Comparison of ENCODE assay signal across 1 cellular context in the genomic region with DNA sequence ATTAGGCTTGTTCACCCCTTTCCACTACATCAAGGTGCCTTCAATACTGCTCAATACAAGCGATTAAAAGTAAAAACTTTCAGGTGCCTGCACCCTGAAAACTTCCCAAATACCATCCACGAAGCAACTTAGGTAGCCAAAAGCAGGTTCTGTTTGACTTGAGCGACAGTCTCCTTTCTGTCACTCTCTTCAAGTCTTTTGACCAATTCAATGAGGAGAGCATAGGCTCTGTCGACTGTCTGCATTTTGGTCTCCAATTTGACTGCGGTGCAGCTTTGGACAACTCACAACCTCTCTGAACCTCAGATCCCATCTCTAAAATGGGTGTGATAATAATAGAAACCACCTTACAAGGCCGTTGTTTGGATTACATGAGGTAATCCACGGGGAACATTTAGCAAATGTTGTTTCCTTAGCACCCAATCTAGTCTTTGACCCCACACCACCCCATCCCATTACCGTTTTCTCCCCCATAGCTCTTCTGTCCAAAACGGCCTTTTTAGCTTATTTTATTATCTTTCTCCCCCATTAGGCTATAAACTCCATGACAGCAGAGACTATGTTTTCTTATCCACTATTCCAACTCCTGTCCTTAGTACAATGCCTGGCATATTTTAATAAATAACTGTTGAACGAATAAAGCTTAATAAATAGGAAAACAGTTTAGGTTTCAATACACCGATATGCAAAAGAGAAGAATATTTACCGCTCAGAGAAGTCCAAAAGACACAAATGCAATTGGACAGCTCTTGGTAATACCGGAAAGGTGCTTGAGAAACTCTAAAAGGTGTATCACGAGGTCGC.
TF ChIP-seq lines count a peak whose summit lies in the region.

No MANE protein-coding gene starts in this region.

TF ChIP-seq in HEK293, 187 proteins besides CTCF, POLR2A, EP300 and RAD21 (continued from another document):
- TF ChIP-seq, protein P1, sequence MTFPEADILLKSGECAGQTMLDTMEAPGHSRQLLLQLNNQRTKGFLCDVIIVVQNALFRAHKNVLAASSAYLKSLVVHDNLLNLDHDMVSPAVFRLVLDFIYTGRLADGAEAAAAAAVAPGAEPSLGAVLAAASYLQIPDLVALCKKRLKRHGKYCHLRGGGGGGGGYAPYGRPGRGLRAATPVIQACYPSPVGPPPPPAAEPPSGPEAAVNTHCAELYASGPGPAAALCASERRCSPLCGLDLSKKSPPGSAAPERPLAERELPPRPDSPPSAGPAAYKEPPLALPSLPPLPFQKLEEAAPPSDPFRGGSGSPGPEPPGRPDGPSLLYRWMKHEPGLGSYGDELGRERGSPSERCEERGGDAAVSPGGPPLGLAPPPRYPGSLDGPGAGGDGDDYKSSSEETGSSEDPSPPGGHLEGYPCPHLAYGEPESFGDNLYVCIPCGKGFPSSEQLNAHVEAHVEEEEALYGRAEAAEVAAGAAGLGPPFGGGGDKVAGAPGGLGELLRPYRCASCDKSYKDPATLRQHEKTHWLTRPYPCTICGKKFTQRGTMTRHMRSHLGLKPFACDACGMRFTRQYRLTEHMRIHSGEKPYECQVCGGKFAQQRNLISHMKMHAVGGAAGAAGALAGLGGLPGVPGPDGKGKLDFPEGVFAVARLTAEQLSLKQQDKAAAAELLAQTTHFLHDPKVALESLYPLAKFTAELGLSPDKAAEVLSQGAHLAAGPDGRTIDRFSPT (tag by site-specific recombination; IDR thresholded peaks at IDR 0.05): no peak
- TF ChIP-seq ZFP3 (tag by site-specific recombination; IDR thresholded peaks at IDR 0.05; ENCODE audit: low read depth) (no peak), ZNF391 (tag by site-specific recombination; IDR thresholded peaks at IDR 0.05; ENCODE audit: borderline replicate concordance, low read depth) (no peak), ZNF623 (tag by site-specific recombination; IDR thresholded peaks at IDR 0.05) (0 out of 2 replicates have a peak, but pooled peaks have one; percentile 11), ZNF211 (tag by site-specific recombination; IDR thresholded peaks at IDR 0.05; ENCODE audit: low read depth) (no peak), YY2 (tag by site-specific recombination; IDR thresholded peaks at IDR 0.05) (no peak), ZSCAN23 (tag by site-specific recombination; IDR thresholded peaks at IDR 0.05) (no peak), ZNF768 (tag by site-specific recombination; IDR thresholded peaks at IDR 0.05) (peak; percentile 83), ZNF571 (tag by site-specific recombination; IDR thresholded peaks at IDR 0.05) (no peak), ZNF792 (tag by site-specific recombination; IDR thresholded peaks at IDR 0.05) (no peak), ZNF777 (tag by site-specific recombination; IDR thresholded peaks at IDR 0.05; ENCODE audit: borderline replicate concordance) (no peak), HOXC10 (CRISPR knock-in tag; IDR thresholded peaks at IDR 0.05) (no peak), ZBTB48 (tag by site-specific recombination; IDR thresholded peaks at IDR 0.05) (no peak), ZNF202 (tag by site-specific recombination; IDR thresholded peaks at IDR 0.05; ENCODE audit: borderline replicate concordance) (no peak), ZNF16 (tag by site-specific recombination; IDR thresholded peaks at IDR 0.05; ENCODE audit: low read depth) (no peak), ZNF664 (tag by site-specific recombination; IDR thresholded peaks at IDR 0.05) (0 out of 2 replicates have a peak, but pooled peaks have one; percentile 9), ZNF670 (tag by site-specific recombination; IDR thresholded peaks at IDR 0.05; ENCODE audit: low read depth) (no peak), ZNF214 (tag by site-specific recombination; IDR thresholded peaks at IDR 0.05; ENCODE audit: borderline replicate concordance) (no peak), EGR2 (tag by site-specific recombination; IDR thresholded peaks at IDR 0.05; ENCODE audit: low read depth) (no peak)
- TF ChIP-seq, protein P2, sequence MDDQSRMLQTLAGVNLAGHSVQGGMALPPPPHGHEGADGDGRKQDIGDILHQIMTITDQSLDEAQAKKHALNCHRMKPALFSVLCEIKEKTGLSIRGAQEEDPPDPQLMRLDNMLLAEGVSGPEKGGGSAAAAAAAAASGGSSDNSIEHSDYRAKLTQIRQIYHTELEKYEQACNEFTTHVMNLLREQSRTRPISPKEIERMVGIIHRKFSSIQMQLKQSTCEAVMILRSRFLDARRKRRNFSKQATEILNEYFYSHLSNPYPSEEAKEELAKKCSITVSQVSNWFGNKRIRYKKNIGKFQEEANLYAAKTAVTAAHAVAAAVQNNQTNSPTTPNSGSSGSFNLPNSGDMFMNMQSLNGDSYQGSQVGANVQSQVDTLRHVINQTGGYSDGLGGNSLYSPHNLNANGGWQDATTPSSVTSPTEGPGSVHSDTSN (CRISPR knock-in tag; IDR thresholded peaks at IDR 0.05): no peak
- TF ChIP-seq, protein P3, sequence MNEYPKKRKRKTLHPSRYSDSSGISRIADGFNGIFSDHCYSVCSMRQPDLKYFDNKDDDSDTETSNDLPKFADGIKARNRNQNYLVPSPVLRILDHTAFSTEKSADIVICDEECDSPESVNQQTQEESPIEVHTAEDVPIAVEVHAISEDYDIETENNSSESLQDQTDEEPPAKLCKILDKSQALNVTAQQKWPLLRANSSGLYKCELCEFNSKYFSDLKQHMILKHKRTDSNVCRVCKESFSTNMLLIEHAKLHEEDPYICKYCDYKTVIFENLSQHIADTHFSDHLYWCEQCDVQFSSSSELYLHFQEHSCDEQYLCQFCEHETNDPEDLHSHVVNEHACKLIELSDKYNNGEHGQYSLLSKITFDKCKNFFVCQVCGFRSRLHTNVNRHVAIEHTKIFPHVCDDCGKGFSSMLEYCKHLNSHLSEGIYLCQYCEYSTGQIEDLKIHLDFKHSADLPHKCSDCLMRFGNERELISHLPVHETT (tag by site-specific recombination; IDR thresholded peaks at IDR 0.05): no peak
- TF ChIP-seq, protein P4, sequence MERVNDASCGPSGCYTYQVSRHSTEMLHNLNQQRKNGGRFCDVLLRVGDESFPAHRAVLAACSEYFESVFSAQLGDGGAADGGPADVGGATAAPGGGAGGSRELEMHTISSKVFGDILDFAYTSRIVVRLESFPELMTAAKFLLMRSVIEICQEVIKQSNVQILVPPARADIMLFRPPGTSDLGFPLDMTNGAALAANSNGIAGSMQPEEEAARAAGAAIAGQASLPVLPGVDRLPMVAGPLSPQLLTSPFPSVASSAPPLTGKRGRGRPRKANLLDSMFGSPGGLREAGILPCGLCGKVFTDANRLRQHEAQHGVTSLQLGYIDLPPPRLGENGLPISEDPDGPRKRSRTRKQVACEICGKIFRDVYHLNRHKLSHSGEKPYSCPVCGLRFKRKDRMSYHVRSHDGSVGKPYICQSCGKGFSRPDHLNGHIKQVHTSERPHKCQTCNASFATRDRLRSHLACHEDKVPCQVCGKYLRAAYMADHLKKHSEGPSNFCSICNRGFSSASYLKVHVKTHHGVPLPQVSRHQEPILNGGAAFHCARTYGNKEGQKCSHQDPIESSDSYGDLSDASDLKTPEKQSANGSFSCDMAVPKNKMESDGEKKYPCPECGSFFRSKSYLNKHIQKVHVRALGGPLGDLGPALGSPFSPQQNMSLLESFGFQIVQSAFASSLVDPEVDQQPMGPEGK (tag by site-specific recombination; IDR thresholded peaks at IDR 0.05): no peak
- TF ChIP-seq, protein P5, sequence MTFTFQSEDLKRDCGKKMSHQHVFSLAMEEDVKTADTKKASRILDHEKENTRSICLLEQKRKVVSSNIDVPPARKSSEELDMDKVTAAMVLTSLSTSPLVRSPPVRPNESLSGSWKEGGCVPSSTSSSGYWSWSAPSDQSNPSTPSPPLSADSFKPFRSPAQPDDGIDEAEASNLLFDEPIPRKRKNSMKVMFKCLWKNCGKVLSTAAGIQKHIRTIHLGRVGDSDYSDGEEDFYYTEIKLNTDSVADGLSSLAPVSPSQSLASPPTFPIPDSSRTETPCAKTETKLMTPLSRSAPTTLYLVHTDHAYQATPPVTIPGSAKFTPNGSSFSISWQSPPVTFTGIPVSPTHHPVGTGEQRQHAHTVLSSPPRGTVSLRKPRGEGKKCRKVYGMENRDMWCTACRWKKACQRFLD (tag by site-specific recombination; IDR thresholded peaks at IDR 0.05): no peak
- TF ChIP-seq, protein P6, sequence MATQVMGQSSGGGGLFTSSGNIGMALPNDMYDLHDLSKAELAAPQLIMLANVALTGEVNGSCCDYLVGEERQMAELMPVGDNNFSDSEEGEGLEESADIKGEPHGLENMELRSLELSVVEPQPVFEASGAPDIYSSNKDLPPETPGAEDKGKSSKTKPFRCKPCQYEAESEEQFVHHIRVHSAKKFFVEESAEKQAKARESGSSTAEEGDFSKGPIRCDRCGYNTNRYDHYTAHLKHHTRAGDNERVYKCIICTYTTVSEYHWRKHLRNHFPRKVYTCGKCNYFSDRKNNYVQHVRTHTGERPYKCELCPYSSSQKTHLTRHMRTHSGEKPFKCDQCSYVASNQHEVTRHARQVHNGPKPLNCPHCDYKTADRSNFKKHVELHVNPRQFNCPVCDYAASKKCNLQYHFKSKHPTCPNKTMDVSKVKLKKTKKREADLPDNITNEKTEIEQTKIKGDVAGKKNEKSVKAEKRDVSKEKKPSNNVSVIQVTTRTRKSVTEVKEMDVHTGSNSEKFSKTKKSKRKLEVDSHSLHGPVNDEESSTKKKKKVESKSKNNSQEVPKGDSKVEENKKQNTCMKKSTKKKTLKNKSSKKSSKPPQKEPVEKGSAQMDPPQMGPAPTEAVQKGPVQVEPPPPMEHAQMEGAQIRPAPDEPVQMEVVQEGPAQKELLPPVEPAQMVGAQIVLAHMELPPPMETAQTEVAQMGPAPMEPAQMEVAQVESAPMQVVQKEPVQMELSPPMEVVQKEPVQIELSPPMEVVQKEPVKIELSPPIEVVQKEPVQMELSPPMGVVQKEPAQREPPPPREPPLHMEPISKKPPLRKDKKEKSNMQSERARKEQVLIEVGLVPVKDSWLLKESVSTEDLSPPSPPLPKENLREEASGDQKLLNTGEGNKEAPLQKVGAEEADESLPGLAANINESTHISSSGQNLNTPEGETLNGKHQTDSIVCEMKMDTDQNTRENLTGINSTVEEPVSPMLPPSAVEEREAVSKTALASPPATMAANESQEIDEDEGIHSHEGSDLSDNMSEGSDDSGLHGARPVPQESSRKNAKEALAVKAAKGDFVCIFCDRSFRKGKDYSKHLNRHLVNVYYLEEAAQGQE (tag by site-specific recombination; IDR thresholded peaks at IDR 0.05): peak; percentile 37; the same call in 1 of the 2 replicates
- TF ChIP-seq, protein P7, sequence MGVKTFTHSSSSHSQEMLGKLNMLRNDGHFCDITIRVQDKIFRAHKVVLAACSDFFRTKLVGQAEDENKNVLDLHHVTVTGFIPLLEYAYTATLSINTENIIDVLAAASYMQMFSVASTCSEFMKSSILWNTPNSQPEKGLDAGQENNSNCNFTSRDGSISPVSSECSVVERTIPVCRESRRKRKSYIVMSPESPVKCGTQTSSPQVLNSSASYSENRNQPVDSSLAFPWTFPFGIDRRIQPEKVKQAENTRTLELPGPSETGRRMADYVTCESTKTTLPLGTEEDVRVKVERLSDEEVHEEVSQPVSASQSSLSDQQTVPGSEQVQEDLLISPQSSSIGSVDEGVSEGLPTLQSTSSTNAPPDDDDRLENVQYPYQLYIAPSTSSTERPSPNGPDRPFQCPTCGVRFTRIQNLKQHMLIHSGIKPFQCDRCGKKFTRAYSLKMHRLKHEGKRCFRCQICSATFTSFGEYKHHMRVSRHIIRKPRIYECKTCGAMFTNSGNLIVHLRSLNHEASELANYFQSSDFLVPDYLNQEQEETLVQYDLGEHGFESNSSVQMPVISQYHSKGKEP (tag by site-specific recombination; IDR thresholded peaks at IDR 0.05): no peak
- TF ChIP-seq, protein P8, sequence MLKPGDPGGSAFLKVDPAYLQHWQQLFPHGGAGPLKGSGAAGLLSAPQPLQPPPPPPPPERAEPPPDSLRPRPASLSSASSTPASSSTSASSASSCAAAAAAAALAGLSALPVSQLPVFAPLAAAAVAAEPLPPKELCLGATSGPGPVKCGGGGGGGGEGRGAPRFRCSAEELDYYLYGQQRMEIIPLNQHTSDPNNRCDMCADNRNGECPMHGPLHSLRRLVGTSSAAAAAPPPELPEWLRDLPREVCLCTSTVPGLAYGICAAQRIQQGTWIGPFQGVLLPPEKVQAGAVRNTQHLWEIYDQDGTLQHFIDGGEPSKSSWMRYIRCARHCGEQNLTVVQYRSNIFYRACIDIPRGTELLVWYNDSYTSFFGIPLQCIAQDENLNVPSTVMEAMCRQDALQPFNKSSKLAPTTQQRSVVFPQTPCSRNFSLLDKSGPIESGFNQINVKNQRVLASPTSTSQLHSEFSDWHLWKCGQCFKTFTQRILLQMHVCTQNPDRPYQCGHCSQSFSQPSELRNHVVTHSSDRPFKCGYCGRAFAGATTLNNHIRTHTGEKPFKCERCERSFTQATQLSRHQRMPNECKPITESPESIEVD (tag by site-specific recombination; IDR thresholded peaks at IDR 0.05): no peak
